ENCODE assay signal across 8 cellular contexts in the genomic region with DNA sequence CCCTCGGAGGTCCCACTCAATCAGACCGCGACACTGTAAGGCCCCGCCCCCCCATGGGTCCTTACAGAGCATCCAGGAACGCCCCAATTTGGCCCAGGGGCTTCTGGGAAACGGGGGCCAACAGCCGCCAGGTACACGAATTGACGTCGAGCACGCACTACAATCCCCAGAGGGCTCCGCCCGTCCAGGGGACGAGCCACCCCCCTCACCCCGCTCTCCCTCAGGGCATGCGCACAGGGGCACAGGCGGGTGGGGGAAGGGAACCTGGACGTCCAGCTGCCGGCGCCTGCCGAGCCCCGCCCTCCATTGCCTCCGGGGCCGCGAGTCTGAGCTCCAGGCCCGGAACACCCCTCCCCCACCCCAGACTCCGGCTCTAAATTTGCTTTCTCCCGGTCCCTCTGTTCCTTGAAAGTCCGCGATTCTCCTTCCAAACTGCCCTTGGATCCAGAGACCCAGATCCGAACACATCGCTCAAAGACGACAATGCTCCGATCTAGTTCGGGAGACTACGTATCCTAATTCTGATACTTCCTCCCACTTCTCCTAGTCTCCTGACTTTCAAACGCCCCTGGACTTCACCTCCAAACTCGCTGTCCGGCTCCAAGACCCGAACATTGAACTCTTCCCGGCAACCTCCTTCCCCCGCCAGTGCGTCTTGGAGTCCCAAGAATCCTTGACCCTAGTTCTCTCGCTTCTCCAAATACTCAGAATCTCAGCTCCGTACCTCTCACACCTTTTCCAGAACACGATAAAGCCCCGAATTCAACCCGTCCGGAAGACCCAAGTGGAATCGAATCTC.
DNase-seq lines count a peak whose midpoint lies in the region; ATAC-seq and FAIRE-seq lines count a peak whose summit lies in the region.

No MANE protein-coding gene starts in this region.

- peak overlapping the region; percentile 99 for H3K27ac ChIP-seq in cingulate gyrus (ENCODE audit: low read depth, low read length)
- H3K27ac ChIP-seq in layer of hippocampus (ENCODE audit: low read depth, low read length) = peak overlapping the region; percentile 100

- peak; percentile 64 for ATAC-seq in HG03442 (IDR thresholded peaks at IDR 0.05; ENCODE audit: unreplicated experiment)

- FAIRE-seq in GM19239 (lab: Jason Lieb, UNC) = peak; percentile 96

- H3K27me3 ChIP-seq in layer of hippocampus (ENCODE audit: control insufficient read depth, insufficient read depth, low read length) = no peaks in the 10 kb centered on the region

- DNase-seq in Ammon's horn (ENCODE audit: low spot score) (peak; percentile 98), GM19239 (ENCODE audit: insufficient read length, low spot score) (peak; percentile 89), NCI-H524 (lab: John Stamatoyannopoulos, UW) (peak; percentile 100)
- DNase-seq in activated CD4-positive, alpha-beta T cell treated with anti-CD3 and anti-CD28 coated beads for 4 hours = peak; percentile 99 to 100
- peak; percentile 97 to 100 (median 98) for DNase-seq in stimulated activated CD4-positive, alpha-beta T cell treated with anti-CD3 and anti-CD28 coated beads, Interleukin-1b, Interleukin-23, amount 100 ng/mL, for 24 hours (ENCODE audit: low read depth in 4 of 4, low spot score in 1 of 4)

Comparison
In these comparisons a context has a peak if more than half of its experiments do, and no peak if none do; other contexts are left out.
1. Peak in every context shown above with its lines: DNase-seq, ATAC-seq and H3K27ac ChIP-seq.